Comparison of ENCODE assay signal across 11 cellular contexts in the genomic region with DNA sequence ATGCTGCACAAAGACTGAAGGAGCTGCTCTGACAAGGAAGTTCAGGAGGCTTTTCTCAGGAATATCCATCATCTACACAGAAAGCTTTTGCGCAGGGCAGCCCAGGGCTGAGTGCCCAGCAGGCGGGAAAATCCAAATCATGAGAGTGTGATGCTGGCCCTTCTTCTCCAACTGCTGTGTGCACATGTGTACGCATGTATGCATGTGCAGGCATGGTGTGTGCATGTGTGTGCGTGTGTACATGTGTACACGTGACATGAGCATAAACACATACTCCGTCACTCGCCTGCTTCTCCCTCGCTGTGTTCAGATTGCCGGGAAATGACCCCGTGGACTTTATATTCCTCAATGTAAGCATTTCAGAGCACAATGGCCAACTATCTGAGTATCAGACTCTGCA.
"Had no signal": no experiment of that assay in that cellular context is flagged by ENCODE, and none has a peak within 500 bp of the region (broad histone marks: within the 10 kb centered on the region; RNA-seq: fewer than 3 reads in every experiment).

No MANE protein-coding gene starts in this region.

- DNase-seq: activated CD4-positive, alpha-beta T cell treated with anti-CD3 and anti-CD28 coated beads, Interleukin-2, amount 50 U/mL, for 1 hour; activated CD4-positive, CD25-positive, alpha-beta regulatory T cell; activated naive CD4-positive, alpha-beta T cell treated with anti-CD3 and anti-CD28 coated beads, Interleukin-2, amount 50 U/mL, for 16 hours; activated T-cell treated with anti-CD3 and anti-CD28 coated beads for 4 hours; left lung; mammary epithelial cell; natural killer cell; uterus had no signal

- H3K36me3 Mint-ChIP-seq: natural killer cell; stimulated activated effector memory CD8-positive, alpha-beta T cell treated with anti-CD3 and anti-CD28 coated beads, Interleukin-12 subunit alpha, Interleukin-12 subunit beta, amount 100 ng/mL, for 72 hours had no signal

- H3K27me3 ChIP-seq: left lung, uterus had no signal

- ATAC-seq: left lung; natural killer cell; stimulated activated effector memory CD8-positive, alpha-beta T cell treated with anti-CD3 and anti-CD28 coated beads, Interleukin-12 subunit alpha, Interleukin-12 subunit beta, amount 100 ng/mL, for 72 hours had no signal

- H3K27ac ChIP-seq: left lung, uterus had no signal

- H3K36me3 ChIP-seq: uterus had no signal

- H3K27ac Mint-ChIP-seq: activated T-helper 2 cell treated with anti-CD3 and anti-CD28 coated beads, Interferon-gamma antibody, Interleukin-2, Interleukin-4, amounts not matched to agents 10 μg/mL and 5 μg/mL and 100 μg/mL, durations not matched to agents 14 hours and 24 hours and 36 hours; natural killer cell; stimulated activated effector memory CD8-positive, alpha-beta T cell treated with anti-CD3 and anti-CD28 coated beads, Interleukin-12 subunit alpha, Interleukin-12 subunit beta, amount 100 ng/mL, for 72 hours; T-helper 2 cell treated with Interferon-gamma antibody and Interleukin-4, amounts not matched to agents 5 μg/mL and 100 μg/mL, for 36 hours had no signal

- H3K4me3 ChIP-seq: left lung, uterus had no signal

- H3K4me1 Mint-ChIP-seq: natural killer cell; stimulated activated effector memory CD8-positive, alpha-beta T cell treated with anti-CD3 and anti-CD28 coated beads, Interleukin-12 subunit alpha, Interleukin-12 subunit beta, amount 100 ng/mL, for 72 hours had no signal

- H3K9me3 ChIP-seq: left lung, uterus had no signal

- H3K4me3 Mint-ChIP-seq: natural killer cell; stimulated activated effector memory CD8-positive, alpha-beta T cell treated with anti-CD3 and anti-CD28 coated beads, Interleukin-12 subunit alpha, Interleukin-12 subunit beta, amount 100 ng/mL, for 72 hours; T-helper 2 cell treated with Interferon-gamma antibody and Interleukin-4, amounts not matched to agents 5 μg/mL and 100 μg/mL, for 36 hours had no signal

- H3K9me3 Mint-ChIP-seq: activated T-helper 2 cell treated with anti-CD3 and anti-CD28 coated beads, Interferon-gamma antibody, Interleukin-2, Interleukin-4, amounts not matched to agents 10 μg/mL and 5 μg/mL and 100 μg/mL, durations not matched to agents 14 hours and 24 hours and 36 hours; natural killer cell; stimulated activated effector memory CD8-positive, alpha-beta T cell treated with anti-CD3 and anti-CD28 coated beads, Interleukin-12 subunit alpha, Interleukin-12 subunit beta, amount 100 ng/mL, for 72 hours; T-helper 2 cell treated with Interferon-gamma antibody and Interleukin-4, amounts not matched to agents 5 μg/mL and 100 μg/mL, for 36 hours had no signal

- H3K4me1 ChIP-seq: uterus had no signal
